1 cellular context compared by ENCODE assay signal in the genomic region with DNA sequence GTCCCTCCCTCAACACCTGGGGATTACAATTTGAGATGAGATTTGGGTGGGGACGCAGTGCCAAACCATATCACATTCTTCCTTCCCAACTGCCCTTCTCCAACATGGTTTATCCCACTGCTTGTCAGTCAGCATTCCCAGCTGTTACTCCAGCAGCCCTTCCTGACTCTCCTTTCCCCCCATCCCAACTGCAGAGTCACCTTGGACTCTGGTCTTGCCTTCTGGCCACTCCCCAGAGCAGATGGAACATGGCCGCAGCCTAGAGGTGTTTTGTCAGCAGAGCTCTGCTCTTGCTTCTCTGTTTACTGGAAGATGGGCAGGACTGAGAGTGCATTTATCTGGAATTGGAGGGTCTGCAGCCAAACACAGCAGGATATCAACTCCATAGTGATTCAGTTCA.
TF ChIP-seq lines count a peak whose summit lies in the region.

No MANE protein-coding gene starts in this region.

TF ChIP-seq in neural cell, 6 proteins besides CTCF, POLR2A, EP300 and RAD21 (continued from another document):
- TF ChIP-seq, protein P1, sequence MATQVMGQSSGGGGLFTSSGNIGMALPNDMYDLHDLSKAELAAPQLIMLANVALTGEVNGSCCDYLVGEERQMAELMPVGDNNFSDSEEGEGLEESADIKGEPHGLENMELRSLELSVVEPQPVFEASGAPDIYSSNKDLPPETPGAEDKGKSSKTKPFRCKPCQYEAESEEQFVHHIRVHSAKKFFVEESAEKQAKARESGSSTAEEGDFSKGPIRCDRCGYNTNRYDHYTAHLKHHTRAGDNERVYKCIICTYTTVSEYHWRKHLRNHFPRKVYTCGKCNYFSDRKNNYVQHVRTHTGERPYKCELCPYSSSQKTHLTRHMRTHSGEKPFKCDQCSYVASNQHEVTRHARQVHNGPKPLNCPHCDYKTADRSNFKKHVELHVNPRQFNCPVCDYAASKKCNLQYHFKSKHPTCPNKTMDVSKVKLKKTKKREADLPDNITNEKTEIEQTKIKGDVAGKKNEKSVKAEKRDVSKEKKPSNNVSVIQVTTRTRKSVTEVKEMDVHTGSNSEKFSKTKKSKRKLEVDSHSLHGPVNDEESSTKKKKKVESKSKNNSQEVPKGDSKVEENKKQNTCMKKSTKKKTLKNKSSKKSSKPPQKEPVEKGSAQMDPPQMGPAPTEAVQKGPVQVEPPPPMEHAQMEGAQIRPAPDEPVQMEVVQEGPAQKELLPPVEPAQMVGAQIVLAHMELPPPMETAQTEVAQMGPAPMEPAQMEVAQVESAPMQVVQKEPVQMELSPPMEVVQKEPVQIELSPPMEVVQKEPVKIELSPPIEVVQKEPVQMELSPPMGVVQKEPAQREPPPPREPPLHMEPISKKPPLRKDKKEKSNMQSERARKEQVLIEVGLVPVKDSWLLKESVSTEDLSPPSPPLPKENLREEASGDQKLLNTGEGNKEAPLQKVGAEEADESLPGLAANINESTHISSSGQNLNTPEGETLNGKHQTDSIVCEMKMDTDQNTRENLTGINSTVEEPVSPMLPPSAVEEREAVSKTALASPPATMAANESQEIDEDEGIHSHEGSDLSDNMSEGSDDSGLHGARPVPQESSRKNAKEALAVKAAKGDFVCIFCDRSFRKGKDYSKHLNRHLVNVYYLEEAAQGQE (IDR thresholded peaks at IDR 0.05; ENCODE audit: borderline replicate concordance): peak; percentile 56
